2 cellular contexts compared by ENCODE assay signal in genomic region chr2:70116936-70117554, GRCh38.
TF ChIP-seq lines count a peak whose summit lies in the region.

No MANE protein-coding gene starts in this region.

TF ChIP-seq in Ishikawa, 13 proteins besides CTCF, POLR2A, EP300 and RAD21:
- TF ChIP-seq MAX (IDR thresholded peaks at IDR 0.05) = no peak
- 0 out of 2 replicates have a peak, but pooled peaks have one; percentile 19 for TF ChIP-seq TCF12 (IDR thresholded peaks at IDR 0.05; ENCODE audit: low read depth)
TF ChIP-seq in Ishikawa: peak in this region for 1.

TF ChIP-seq in GM12878, 131 proteins besides CTCF, POLR2A, EP300 and RAD21:
- 0 out of 2 replicates have a peak, but pooled peaks have one; percentile 23 for TF ChIP-seq NKRF (conservative IDR thresholded peaks at IDR 0.05)
- 0 out of 2 replicates have a peak, but pooled peaks have one; percentile 2 for TF ChIP-seq RUNX3 (IDR thresholded peaks at IDR 0.05; ENCODE audit: low read length)
- TF ChIP-seq PKNOX1 (IDR thresholded peaks at IDR 0.05) = peak; percentile 81
- TF ChIP-seq ZNF687 (IDR thresholded peaks at IDR 0.05) = no peak
- TF ChIP-seq E4F1 (IDR thresholded peaks at IDR 0.05; ENCODE audit: borderline replicate concordance, partially characterized antibody) = no peak
- TF ChIP-seq HSF1 (IDR thresholded peaks at IDR 0.05; ENCODE audit: low read depth, low read length) = no peak
- TF ChIP-seq ATF2 (IDR thresholded peaks at IDR 0.05; ENCODE audit: low read length) = no peak
- TF ChIP-seq ASH2L (IDR thresholded peaks at IDR 0.05; ENCODE audit: borderline replicate concordance, low read depth) = no peak
- TF ChIP-seq MTA2 (IDR thresholded peaks at IDR 0.05; ENCODE audit: low read depth) = no peak
- TF ChIP-seq FOXM1 (IDR thresholded peaks at IDR 0.05; ENCODE audit: low read depth, low read length) = no peak
- TF ChIP-seq IKZF2 (IDR thresholded peaks at IDR 0.05) = peak; percentile 10 to 34; a peak in 2 of 4 replicates
